ENCODE assay signal across 1 cellular context in the genomic region with DNA sequence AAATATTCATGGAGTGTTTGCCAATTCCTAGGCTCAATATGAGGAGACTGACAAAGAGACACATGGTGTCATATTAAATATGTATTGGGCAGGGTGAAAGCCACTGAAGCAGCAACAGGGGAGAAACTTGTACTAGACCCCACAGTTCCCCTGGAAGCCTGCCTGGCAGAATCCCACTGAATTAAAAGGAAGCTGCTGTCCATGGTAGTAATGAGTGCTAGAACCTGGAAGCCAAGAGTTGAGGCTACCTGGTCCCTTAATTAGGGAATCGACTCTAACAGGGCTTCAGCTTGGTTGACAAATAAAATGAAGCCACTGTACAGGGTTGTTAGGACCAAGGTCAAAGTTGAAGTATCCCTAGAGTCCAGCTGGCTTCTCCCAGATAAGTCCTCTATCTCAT.
TF ChIP-seq lines count a peak whose summit lies in the region.

No MANE protein-coding gene starts in this region.

TF ChIP-seq in WTC11, 78 proteins besides CTCF, POLR2A, EP300 and RAD21 (continued from another document):
- TF ChIP-seq, protein P1, sequence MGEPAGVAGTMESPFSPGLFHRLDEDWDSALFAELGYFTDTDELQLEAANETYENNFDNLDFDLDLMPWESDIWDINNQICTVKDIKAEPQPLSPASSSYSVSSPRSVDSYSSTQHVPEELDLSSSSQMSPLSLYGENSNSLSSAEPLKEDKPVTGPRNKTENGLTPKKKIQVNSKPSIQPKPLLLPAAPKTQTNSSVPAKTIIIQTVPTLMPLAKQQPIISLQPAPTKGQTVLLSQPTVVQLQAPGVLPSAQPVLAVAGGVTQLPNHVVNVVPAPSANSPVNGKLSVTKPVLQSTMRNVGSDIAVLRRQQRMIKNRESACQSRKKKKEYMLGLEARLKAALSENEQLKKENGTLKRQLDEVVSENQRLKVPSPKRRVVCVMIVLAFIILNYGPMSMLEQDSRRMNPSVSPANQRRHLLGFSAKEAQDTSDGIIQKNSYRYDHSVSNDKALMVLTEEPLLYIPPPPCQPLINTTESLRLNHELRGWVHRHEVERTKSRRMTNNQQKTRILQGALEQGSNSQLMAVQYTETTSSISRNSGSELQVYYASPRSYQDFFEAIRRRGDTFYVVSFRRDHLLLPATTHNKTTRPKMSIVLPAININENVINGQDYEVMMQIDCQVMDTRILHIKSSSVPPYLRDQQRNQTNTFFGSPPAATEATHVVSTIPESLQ (CRISPR knock-in tag; IDR thresholded peaks at IDR 0.05) = no peak
- TF ChIP-seq PRRX2 (CRISPR knock-in tag; IDR thresholded peaks at IDR 0.05) (no peak), ZNF232 (CRISPR knock-in tag; IDR thresholded peaks at IDR 0.05) (no peak), TEAD1 (CRISPR knock-in tag; IDR thresholded peaks at IDR 0.05) (no peak)
- TF ChIP-seq, protein P2, sequence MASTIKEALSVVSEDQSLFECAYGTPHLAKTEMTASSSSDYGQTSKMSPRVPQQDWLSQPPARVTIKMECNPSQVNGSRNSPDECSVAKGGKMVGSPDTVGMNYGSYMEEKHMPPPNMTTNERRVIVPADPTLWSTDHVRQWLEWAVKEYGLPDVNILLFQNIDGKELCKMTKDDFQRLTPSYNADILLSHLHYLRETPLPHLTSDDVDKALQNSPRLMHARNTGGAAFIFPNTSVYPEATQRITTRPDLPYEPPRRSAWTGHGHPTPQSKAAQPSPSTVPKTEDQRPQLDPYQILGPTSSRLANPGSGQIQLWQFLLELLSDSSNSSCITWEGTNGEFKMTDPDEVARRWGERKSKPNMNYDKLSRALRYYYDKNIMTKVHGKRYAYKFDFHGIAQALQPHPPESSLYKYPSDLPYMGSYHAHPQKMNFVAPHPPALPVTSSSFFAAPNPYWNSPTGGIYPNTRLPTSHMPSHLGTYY (CRISPR knock-in tag; IDR thresholded peaks at IDR 0.05) = no peak
- TF ChIP-seq, protein P3, sequence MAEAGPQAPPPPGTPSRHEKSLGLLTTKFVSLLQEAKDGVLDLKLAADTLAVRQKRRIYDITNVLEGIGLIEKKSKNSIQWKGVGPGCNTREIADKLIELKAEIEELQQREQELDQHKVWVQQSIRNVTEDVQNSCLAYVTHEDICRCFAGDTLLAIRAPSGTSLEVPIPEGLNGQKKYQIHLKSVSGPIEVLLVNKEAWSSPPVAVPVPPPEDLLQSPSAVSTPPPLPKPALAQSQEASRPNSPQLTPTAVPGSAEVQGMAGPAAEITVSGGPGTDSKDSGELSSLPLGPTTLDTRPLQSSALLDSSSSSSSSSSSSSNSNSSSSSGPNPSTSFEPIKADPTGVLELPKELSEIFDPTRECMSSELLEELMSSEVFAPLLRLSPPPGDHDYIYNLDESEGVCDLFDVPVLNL (CRISPR knock-in tag; IDR thresholded peaks at IDR 0.05; ENCODE audit: borderline replicate concordance, low read depth) = no peak
- TF ChIP-seq, protein P4, sequence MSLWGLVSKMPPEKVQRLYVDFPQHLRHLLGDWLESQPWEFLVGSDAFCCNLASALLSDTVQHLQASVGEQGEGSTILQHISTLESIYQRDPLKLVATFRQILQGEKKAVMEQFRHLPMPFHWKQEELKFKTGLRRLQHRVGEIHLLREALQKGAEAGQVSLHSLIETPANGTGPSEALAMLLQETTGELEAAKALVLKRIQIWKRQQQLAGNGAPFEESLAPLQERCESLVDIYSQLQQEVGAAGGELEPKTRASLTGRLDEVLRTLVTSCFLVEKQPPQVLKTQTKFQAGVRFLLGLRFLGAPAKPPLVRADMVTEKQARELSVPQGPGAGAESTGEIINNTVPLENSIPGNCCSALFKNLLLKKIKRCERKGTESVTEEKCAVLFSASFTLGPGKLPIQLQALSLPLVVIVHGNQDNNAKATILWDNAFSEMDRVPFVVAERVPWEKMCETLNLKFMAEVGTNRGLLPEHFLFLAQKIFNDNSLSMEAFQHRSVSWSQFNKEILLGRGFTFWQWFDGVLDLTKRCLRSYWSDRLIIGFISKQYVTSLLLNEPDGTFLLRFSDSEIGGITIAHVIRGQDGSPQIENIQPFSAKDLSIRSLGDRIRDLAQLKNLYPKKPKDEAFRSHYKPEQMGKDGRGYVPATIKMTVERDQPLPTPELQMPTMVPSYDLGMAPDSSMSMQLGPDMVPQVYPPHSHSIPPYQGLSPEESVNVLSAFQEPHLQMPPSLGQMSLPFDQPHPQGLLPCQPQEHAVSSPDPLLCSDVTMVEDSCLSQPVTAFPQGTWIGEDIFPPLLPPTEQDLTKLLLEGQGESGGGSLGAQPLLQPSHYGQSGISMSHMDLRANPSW (CRISPR knock-in tag; conservative IDR thresholded peaks at IDR 0.05; ENCODE audit: low read depth) = no peak
TF ChIP-seq in WTC11: peak in this region for 0.
